Comparison of ENCODE assay signal across 13 cellular contexts in the genomic region with DNA sequence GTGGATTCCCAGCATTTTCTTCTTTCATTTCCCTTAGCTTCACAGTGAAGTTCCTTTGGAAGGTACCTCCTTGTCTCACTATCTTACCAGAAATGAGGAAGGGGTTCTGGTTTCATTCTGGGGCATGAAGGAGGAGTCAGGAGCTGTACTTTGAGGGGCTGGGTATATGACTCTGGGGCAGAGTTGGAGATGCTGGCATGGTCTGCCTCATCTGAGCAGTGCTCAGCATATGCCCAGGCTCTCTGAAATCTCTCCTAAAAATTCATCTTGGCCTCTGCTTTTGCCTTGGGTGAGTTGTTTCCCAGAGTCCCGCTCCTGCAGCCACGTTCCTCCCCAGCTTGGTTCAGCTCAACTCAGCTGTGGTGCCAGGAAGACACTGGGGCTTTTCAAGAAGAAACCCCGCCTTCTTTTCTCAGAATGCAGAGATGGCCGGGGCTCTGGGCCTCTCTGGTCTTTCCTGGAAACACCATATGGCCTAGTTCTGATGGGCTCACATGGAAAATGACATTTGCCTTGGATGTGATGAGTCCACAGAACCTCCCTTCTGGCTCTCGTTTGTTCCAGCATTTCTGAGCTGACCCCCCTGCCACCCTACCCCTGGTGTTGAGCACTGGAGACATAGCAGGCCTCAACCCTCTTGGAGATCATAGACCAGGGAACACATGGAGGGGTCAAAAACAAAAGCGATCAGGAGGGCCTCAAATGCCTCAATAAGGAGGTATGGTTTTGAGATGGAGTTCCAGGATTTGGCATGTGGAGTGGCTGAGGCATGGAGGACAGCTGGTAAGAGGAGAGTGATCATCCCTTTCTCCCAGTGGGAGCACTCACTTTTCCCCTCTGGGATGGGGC. TPM values are rescaled to one million over a fixed set of nuclear protein-coding genes. Genes with fewer than 3 reads are reported as not detected.
A peak's percentile ranks its signal among the peaks of the same experiment; 100 is the strongest.
DNase-seq lines count a peak whose midpoint lies in the region; ATAC-seq and TF ChIP-seq lines count a peak whose summit lies in the region.
"Had no signal": no experiment of that assay in that cellular context is flagged by ENCODE, and none has a peak within 500 bp of the region (broad histone marks: within the 10 kb centered on the region; RNA-seq: fewer than 3 reads in every experiment).

No MANE protein-coding gene starts in this region.

- peak overlapping the region; percentile 50 to 65 for H3K27ac Mint-ChIP-seq in activated naive CD4-positive, alpha-beta T cell treated with anti-CD3 and anti-CD28 coated beads, Interleukin-2, amount 50 U/mL, for 72 hours

- no peaks in the 10 kb centered on the region for H3K36me3 Mint-ChIP-seq in activated naive CD4-positive, alpha-beta T cell treated with anti-CD3 and anti-CD28 coated beads, Interleukin-2, amount 50 U/mL, for 72 hours

- POLR2A ChIA-PET in HEK293T (lab: Yijun Ruan, JAX) = interaction anchor here (1.4 kb wide), 1 partner anchor 13 kb away, joined by 3 read pairs; a partner anchor contains a TSS

- no peaks in the 10 kb centered on the region for H3K9me3 Mint-ChIP-seq in activated naive CD4-positive, alpha-beta T cell treated with anti-CD3 and anti-CD28 coated beads, Interleukin-2, amount 50 U/mL, for 72 hours

- peak; percentile 37 for DNase-seq in activated naive CD4-positive, alpha-beta T cell treated with Interleukin-2 at 50 U/mL for 16 hours
- no peak for DNase-seq in activated naive CD4-positive, alpha-beta T cell (lab: John Stamatoyannopoulos, UW)
- DNase-seq in activated CD4-positive, CD25-positive, alpha-beta regulatory T cell treated with anti-CD3 and anti-CD28 coated beads, Interleukin-2, amount 50 U/mL, for 72 hours = peak; percentile 44
- peak in 1 of 2 donors; percentile 19 for DNase-seq in activated naive CD4-positive, alpha-beta T cell treated with anti-CD3 and anti-CD28 coated beads, Interleukin-2, amount 50 U/mL, for 72 hours (ENCODE audit: low spot score in 2 of 2)
- peak; percentile 57 for DNase-seq in stimulated activated CD8-positive, alpha-beta memory T cell treated with anti-CD3 and anti-CD28 coated beads, Interleukin-4, amount 100 ng/mL, for 48 hours
- DNase-seq in HEK293T (ENCODE audit: extremely low spot score) = no peak
- no peak for DNase-seq in NOMO-1 treated with DMSO at 0.1 percent for 48 hours (lab: John Stamatoyannopoulos, UW; ENCODE audit: unreplicated experiment)
- DNase-seq: amniotic stem cell, MG63, nucleus accumbens, SIG-M5, WERI-Rb-1 had no signal

- ATAC-seq in activated naive CD4-positive, alpha-beta T cell treated with anti-CD3 and anti-CD28 coated beads, Interleukin-2, amount 50 U/mL, for 72 hours = peak; percentile 66 to 75
- ATAC-seq in GM19452 (IDR thresholded peaks at IDR 0.05; ENCODE audit: unreplicated experiment) = no peak

- CTCF ChIA-PET in HEK293T (lab: Yijun Ruan, JAX) = interaction anchor here (1.1 kb wide), 1 partner anchor 15 kb away, joined by 3 read pairs; no protein-coding TSS in a partner anchor

TF ChIP-seq in HEK293T, 16 proteins besides CTCF, POLR2A, EP300 and RAD21:
- TF ChIP-seq LEF1 (IDR thresholded peaks at IDR 0.05; ENCODE audit: borderline replicate concordance) = no peak
- no peak for TF ChIP-seq NFRKB (IDR thresholded peaks at IDR 0.05)
- no peak for TF ChIP-seq SP1 (IDR thresholded peaks at IDR 0.05)
- TF ChIP-seq ARNT (IDR thresholded peaks at IDR 0.05) = no peak
- TF ChIP-seq ZNF384 (IDR thresholded peaks at IDR 0.05) = no peak
- TF ChIP-seq, protein P1, sequence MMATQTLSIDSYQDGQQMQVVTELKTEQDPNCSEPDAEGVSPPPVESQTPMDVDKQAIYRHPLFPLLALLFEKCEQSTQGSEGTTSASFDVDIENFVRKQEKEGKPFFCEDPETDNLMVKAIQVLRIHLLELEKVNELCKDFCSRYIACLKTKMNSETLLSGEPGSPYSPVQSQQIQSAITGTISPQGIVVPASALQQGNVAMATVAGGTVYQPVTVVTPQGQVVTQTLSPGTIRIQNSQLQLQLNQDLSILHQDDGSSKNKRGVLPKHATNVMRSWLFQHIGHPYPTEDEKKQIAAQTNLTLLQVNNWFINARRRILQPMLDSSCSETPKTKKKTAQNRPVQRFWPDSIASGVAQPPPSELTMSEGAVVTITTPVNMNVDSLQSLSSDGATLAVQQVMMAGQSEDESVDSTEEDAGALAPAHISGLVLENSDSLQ (IDR thresholded peaks at IDR 0.05) = no peak
- no peak for TF ChIP-seq FOXM1 (IDR thresholded peaks at IDR 0.05; ENCODE audit: borderline replicate concordance)
- no peak for TF ChIP-seq BHLHE40 (IDR thresholded peaks at IDR 0.05; ENCODE audit: borderline replicate concordance)
- no peak for TF ChIP-seq TARDBP (IDR thresholded peaks at IDR 0.05)
- no peak for TF ChIP-seq FOXK2 (IDR thresholded peaks at IDR 0.05)
TF ChIP-seq in HEK293T: peak in this region for 0.

RNA-seq across cellular contexts. Expression of a gene that starts 12.0 kb away (rescaled TPM):
- 10 to 100 TPM; 13.4 to 23.4 TPM for total RNA-seq in activated naive CD4-positive, alpha-beta T cell treated with anti-CD3 and anti-CD28 coated beads, Interleukin-2, amount 50 U/mL, for 72 hours

Comparison
In these comparisons a context has a peak if more than half of its experiments do, and no peak if none do; other contexts are left out.
1. DNase-seq: peak in activated naive CD4-positive, alpha-beta T cell treated with Interleukin-2 at 50 U/mL for 16 hours (single experiment), activated CD4-positive, CD25-positive, alpha-beta regulatory T cell treated with anti-CD3 and anti-CD28 coated beads, Interleukin-2, amount 50 U/mL, for 72 hours (single experiment) and stimulated activated CD8-positive, alpha-beta memory T cell treated with anti-CD3 and anti-CD28 coated beads, Interleukin-4, amount 100 ng/mL, for 48 hours (single experiment); none in activated naive CD4-positive, alpha-beta T cell (0 of 4), HEK293T (single experiment) and NOMO-1 treated with DMSO at 0.1 percent for 48 hours (single experiment).